In the genomic region with DNA sequence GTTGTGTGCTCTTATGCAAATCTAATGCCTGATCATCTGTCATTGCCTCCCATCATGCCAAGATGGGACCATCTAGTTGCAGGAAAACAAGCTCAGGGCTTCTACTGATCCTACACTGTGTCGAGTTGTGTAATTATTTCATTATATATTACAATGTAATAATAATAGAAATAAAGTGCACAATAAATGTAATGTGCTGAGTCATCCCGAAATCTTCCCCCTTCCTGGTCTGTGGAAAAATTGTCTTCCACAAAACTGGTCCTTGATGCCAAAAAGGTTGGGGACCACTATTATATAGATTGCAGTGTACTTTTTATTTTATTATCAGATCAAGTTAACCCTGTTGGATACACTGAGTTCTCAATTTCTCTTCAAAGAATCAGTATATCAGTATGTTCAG, we compare ENCODE assay signal across 25 cellular contexts. TPM values are rescaled to one million over a fixed set of nuclear protein-coding genes. Genes with fewer than 3 reads are reported as not detected.
DNase-seq lines count a peak whose midpoint lies in the region; ATAC-seq, FAIRE-seq and TF ChIP-seq lines count a peak whose summit lies in the region.
"Had no signal": no experiment of that assay in that cellular context is flagged by ENCODE, and none has a peak within 500 bp of the region (broad histone marks: within the 10 kb centered on the region; RNA-seq: fewer than 3 reads in every experiment).

No MANE protein-coding gene starts in this region.

- DNase-seq in HepG2 (ENCODE audit: low spot score) (no peak), right lobe of liver (no peak), K562 (ENCODE audit: extremely low read depth in 1 of 4, low spot score in 3 of 4) (no peak), nephron progenitor cell (no peak), DMS53 treated with DMSO at 0.1 percent for 48 hours (lab: John Stamatoyannopoulos, UW; ENCODE audit: unreplicated experiment) (no peak)
- DNase-seq: ACHN; BE2C; C1 segment of cervical spinal cord; CD4-positive, alpha-beta memory T cell; CD4-positive, CD25-positive, alpha-beta regulatory T cell; CD8-positive, alpha-beta memory T cell; COR-L47; DMS 273 treated with DMSO at 0.1 percent for 48 hours; DMS153; DMS53; DMS79 treated with DMSO at 0.1 percent for 48 hours; GF-D8 had no signal

- POLR2A ChIA-PET in HepG2 (lab: Yijun Ruan, JAX): no interaction called here
- POLR2A ChIA-PET in K562 (lab: Yijun Ruan, JAX): no interaction called here

- H3K4me1 ChIP-seq in HepG2 (ENCODE audit: insufficient read depth, low read length) (no peaks in the 10 kb centered on the region), right lobe of liver (no peaks in the 10 kb centered on the region), K562 (replicated peaks in 1 of 2; ENCODE audit: control insufficient read depth in 2 of 2, insufficient read depth in 2 of 2, low read length in 2 of 2) (no peaks in the 10 kb centered on the region), parathyroid adenoma (peaks cover 11% of the 10 kb centered on the region)
- H3K4me1 ChIP-seq: BE2C, BLaER1 had no signal

- no peaks in the 10 kb centered on the region for H3K9me1 ChIP-seq in K562 (ENCODE audit: control insufficient read depth, insufficient read depth, low read length)

- H3K27me3 Mint-ChIP-seq in nephron progenitor cell (ENCODE audit: low read depth, poor library complexity): no peaks in the 10 kb centered on the region
- H3K27me3 Mint-ChIP-seq: CD4-positive, alpha-beta memory T cell; CD4-positive, CD25-positive, alpha-beta regulatory T cell; CD8-positive, alpha-beta memory T cell had no signal

- CTCF ChIA-PET in HepG2 (lab: Yijun Ruan, JAX; ENCODE audit: low intra/inter-chr PET ratio, low total read pairs) (no interaction called here), K562 (lab: Yijun Ruan, JAX; ENCODE audit: low intra/inter-chr PET ratio) (no interaction called here)

- no TSS peak for BruUV-seq in HepG2 (replicated peaks; lab: Mats Ljungman, UMichigan)
- no TSS peak for BruUV-seq in K562 (replicated peaks; lab: Mats Ljungman, UMichigan)

- TF ChIP-seq POLR2A in HepG2 (IDR thresholded peaks at IDR 0.05; ENCODE audit: insufficient read depth in 1 of 2, low read depth in 2 of 2, low read length in 2 of 2) (no peak), right lobe of liver (IDR thresholded peaks at IDR 0.05) (no peak), K562 (conservative IDR thresholded peaks at IDR 0.05) (no peak)

- peaks cover 10% of the 10 kb centered on the region for H3K9me3 Mint-ChIP-seq in nephron progenitor cell
- H3K9me3 Mint-ChIP-seq: CD4-positive, CD25-positive, alpha-beta regulatory T cell had no signal

- no peak for TF ChIP-seq RAD21 in HepG2 (CRISPR knock-in tag; IDR thresholded peaks at IDR 0.05)
- TF ChIP-seq RAD21 in K562 (CRISPR knock-in tag; conservative IDR thresholded peaks at IDR 0.05 in 1 of 2, IDR thresholded peaks at IDR 0.05 in 1 of 2): no peak

- peaks cover 16% of the 10 kb centered on the region for H3K4me1 Mint-ChIP-seq in nephron progenitor cell
- H3K4me1 Mint-ChIP-seq: CD14-positive monocyte; CD4-positive, alpha-beta memory T cell; CD8-positive, alpha-beta memory T cell had no signal

- H3K4me2 ChIP-seq in HepG2 (ENCODE audit: low read depth, low read length) (no peak overlapping the region), K562 (ENCODE audit: insufficient read depth, low read length) (no peak overlapping the region), parathyroid adenoma (ENCODE audit: low read length) (peak overlapping the region; percentile 39)
- H3K4me2 ChIP-seq: BLaER1 had no signal

- no peak overlapping the region for H3K4me3 Mint-ChIP-seq in nephron progenitor cell
- H3K4me3 Mint-ChIP-seq: CD14-positive monocyte; CD4-positive, CD25-positive, alpha-beta regulatory T cell; CD8-positive, alpha-beta memory T cell had no signal

- H3K27me3 ChIP-seq in HepG2 (ENCODE audit: control insufficient read depth in 1 of 2, insufficient read depth in 2 of 2, low read length in 2 of 2): no peaks in the 10 kb centered on the region
- H3K27me3 ChIP-seq in right lobe of liver: no peaks in the 10 kb centered on the region
- no peaks in the 10 kb centered on the region for H3K27me3 ChIP-seq in K562 (ENCODE audit: control insufficient read depth in 2 of 2, insufficient read depth in 2 of 2, low read length in 2 of 2)
- H3K27me3 ChIP-seq in parathyroid adenoma (ENCODE audit: control insufficient read depth, insufficient read depth, low read length): no peaks in the 10 kb centered on the region
- H3K27me3 ChIP-seq: BE2C, BLaER1 had no signal

- in situ Hi-C loops in HepG2 (cut with HindIII; ENCODE audit: extremely low pct_ligation_motif_present, low pct_unique_long_range_greater_than_20kb) (loop anchor here (25.0 kb wide), 1 partner anchor 533 kb away; no protein-coding TSS in a partner anchor), K562 (cut with MboI) (no loop called here)

- no peak overlapping the region for H3K27ac Mint-ChIP-seq in nephron progenitor cell
- H3K27ac Mint-ChIP-seq: CD8-positive, alpha-beta memory T cell had no signal

- H3K9ac ChIP-seq in HepG2 (ENCODE audit: insufficient read depth, low read depth, low read length) (no peak overlapping the region), K562 (ENCODE audit: insufficient read depth in 1 of 2, low read depth in 2 of 2, low read length in 2 of 2) (no peak overlapping the region), parathyroid adenoma (no peak overlapping the region)
- H3K9ac ChIP-seq: BLaER1 had no signal

- TF ChIP-seq EP300 in HepG2 (IDR thresholded peaks at IDR 0.05; ENCODE audit: low read depth in 2 of 2, low read length in 2 of 2) (no peak), HepG2 (CRISPR knock-in tag; IDR thresholded peaks at IDR 0.05; ENCODE audit: borderline replicate concordance) (no peak), K562 (IDR thresholded peaks at IDR 0.05; ENCODE audit: low read length) (no peak)

- 88% methylated on average over 2 of the region's 2 CpGs for WGBS in HepG2 (ENCODE audit: low lambda C conversion rate)
- 90% methylated on average over 2 of the region's 2 CpGs for WGBS in right lobe of liver (ENCODE audit: insufficient coverage, low coverage, low lambda C conversion rate, missing lambda C conversion rate)
- 8% methylated on average over 2 of the region's 2 CpGs for WGBS in K562 (ENCODE audit: insufficient coverage, low coverage, missing lambda C conversion rate)

- no peak for FAIRE-seq in HepG2 (lab: Jason Lieb, UNC)
- FAIRE-seq in K562 (lab: Jason Lieb, UNC): no peak
- FAIRE-seq: G401.6, GM12891, GM19239 had no signal

- no peak overlapping the region for H2AFZ ChIP-seq in HepG2 (ENCODE audit: low read length)
- no peak overlapping the region for H2AFZ ChIP-seq in K562 (ENCODE audit: low read depth, low read length)
- H2AFZ ChIP-seq in parathyroid adenoma: no peak overlapping the region

- no peaks in the 10 kb centered on the region for H4K20me1 ChIP-seq in HepG2 (ENCODE audit: insufficient read depth, low read length)
- no peaks in the 10 kb centered on the region for H4K20me1 ChIP-seq in K562 (replicated peaks; ENCODE audit: control insufficient read depth, insufficient read depth, low read length)
- H4K20me1 ChIP-seq: BLaER1 had no signal

- intact Hi-C loops in HepG2 (cut with micrococcal nuclease; ENCODE audit: unreplicated experiment) (no loop called here), right lobe of liver (cut with DNase I) (no loop called here), K562 (cut with micrococcal nuclease) (no loop called here)

- ATAC-seq in HepG2 (no peak), right lobe of liver (no peak), K562 (no peak), SK-N-SH treated with all-trans-retinoic acid at 6 μM for 48 hours (no peak)

- no peak for TF ChIP-seq CTCF in HepG2 (CRISPR knock-in tag; IDR thresholded peaks at IDR 0.05)
- no peak for TF ChIP-seq CTCF in right lobe of liver (IDR thresholded peaks at IDR 0.05)
- TF ChIP-seq CTCF in K562 (IDR thresholded peaks at IDR 0.05 in 2 of 3, conservative IDR thresholded peaks at IDR 0.05 in 1 of 3; ENCODE audit: insufficient read depth in 2 of 3, low read depth in 1 of 3, low read length in 3 of 3): no peak
- TF ChIP-seq CTCF in parathyroid adenoma (IDR thresholded peaks at IDR 0.05): no peak
- TF ChIP-seq CTCF in nephron progenitor cell (IDR thresholded peaks at IDR 0.05): no peak

- H3K36me3 ChIP-seq in HepG2 (replicated peaks in 1 of 2; ENCODE audit: control insufficient read depth in 1 of 2, insufficient read depth in 2 of 2, low read length in 2 of 2): no peaks in the 10 kb centered on the region
- no peaks in the 10 kb centered on the region for H3K36me3 ChIP-seq in right lobe of liver
- H3K36me3 ChIP-seq in K562 (ENCODE audit: control insufficient read depth, insufficient read depth, low read length): no peaks in the 10 kb centered on the region
- no peaks in the 10 kb centered on the region for H3K36me3 ChIP-seq in parathyroid adenoma (ENCODE audit: control insufficient read depth, insufficient read depth, low read length)
- H3K36me3 ChIP-seq: BE2C, BLaER1 had no signal

- H3K79me2 ChIP-seq in HepG2 (ENCODE audit: insufficient read depth, low read length) (no peaks in the 10 kb centered on the region), K562 (ENCODE audit: control insufficient read depth, insufficient read depth, low read length) (no peaks in the 10 kb centered on the region), parathyroid adenoma (no peaks in the 10 kb centered on the region)

- H3K4me3 ChIP-seq in HepG2 (replicated peaks in 1 of 3; ENCODE audit: insufficient read depth in 1 of 3, low read depth in 2 of 3, low read length in 3 of 3): no peak overlapping the region
- no peak overlapping the region for H3K4me3 ChIP-seq in right lobe of liver
- no peak overlapping the region for H3K4me3 ChIP-seq in K562
- no peak overlapping the region for H3K4me3 ChIP-seq in parathyroid adenoma (ENCODE audit: low read depth, low read length)
- H3K4me3 ChIP-seq: BLaER1 had no signal

- H3K9me3 ChIP-seq in HepG2 (ENCODE audit: low read length) (peaks cover 2% of the 10 kb centered on the region; the same call in 1 of the 2 replicates), right lobe of liver (no peaks in the 10 kb centered on the region), K562 (replicated peaks; ENCODE audit: control insufficient read depth, insufficient read depth, low read depth, low read length) (no peaks in the 10 kb centered on the region; the same call in 1 of the 2 replicates), parathyroid adenoma (ENCODE audit: control insufficient read depth, low read length) (no peaks in the 10 kb centered on the region)
- H3K9me3 ChIP-seq: BE2C, BLaER1 had no signal

- no peak overlapping the region for H3K27ac ChIP-seq in HepG2 (ENCODE audit: extremely low read length, insufficient read depth, low read length)
- no peak overlapping the region for H3K27ac ChIP-seq in right lobe of liver
- H3K27ac ChIP-seq in K562 (ENCODE audit: extremely low read depth, low read depth, low read length): no peak overlapping the region
- no peak overlapping the region for H3K27ac ChIP-seq in parathyroid adenoma
- H3K27ac ChIP-seq: 22Rv1, BLaER1 had no signal

- H3K36me3 Mint-ChIP-seq in nephron progenitor cell (ENCODE audit: low read depth): peaks cover 32% of the 10 kb centered on the region

RNA-seq across cellular contexts. Expression of a gene that starts 50.2 kb away (rescaled TPM):
- total RNA-seq in HepG2 (2016; rRNA removed; fragmentation: Illumina TruSeq; extraction: Trizol) (7.8 and 9.4 TPM in 2 replicates), right lobe of liver (1 to 10 TPM; 3.0 to 8.0 (median 6.6) TPM), K562 (2014; rRNA removed) (1.3 and 2.4 TPM in 2 replicates), K562 (2014; rRNA removed; fragmentation: Illumina TruSeq; extraction: Trizol) (2.2 and 2.5 TPM in 2 replicates), K562 (2015; rRNA removed; fragmentation: Illumina TruSeq; extraction: Trizol) (2.3 and 2.4 TPM in 2 replicates), K562 (2021) (2.1 and 3.1 TPM in 2 replicates)
- 56.8 and 57.9 TPM in 2 replicates for total RNA-seq in HepG2 (2016; cell fraction: cytosol; rRNA removed; fragmentation: Illumina TruSeq; extraction: Trizol; ENCODE audit: low read depth)
- total RNA-seq in HepG2 (2016; cell fraction: insoluble cytoplasmic fraction; rRNA removed; fragmentation: Illumina TruSeq; extraction: Trizol): 7.6 and 8.9 TPM in 2 replicates
- total RNA-seq in HepG2 (2016; cell fraction: membrane; rRNA removed; fragmentation: Illumina TruSeq; extraction: Trizol): 11.2 and 18.5 TPM in 2 replicates
- total RNA-seq in HepG2 (2016; cell fraction: nucleus; rRNA removed; fragmentation: Illumina TruSeq; extraction: Trizol): 11.6 and 13.3 TPM in 2 replicates
- polyA plus RNA-seq in HepG2 (2011; rRNA removed) (5.1 and 5.2 TPM in 2 replicates), K562 (2011; rRNA removed) (1.6 and 3.3 TPM in 2 replicates), K562 (2014; fragmentation: Illumina TruSeq; extraction: Trizol) (2.0 and 2.2 TPM in 2 replicates), K562 (2014; fragmentation: Nextera tagmentation; extraction: Ambion mirVana) (1 to 10 TPM in 1 of 2 experiments, under 1 TPM in 1; 0.77 to 1.4 TPM), K562 (2014; rRNA removed) (3.0 and 3.7 TPM in 2 replicates)
- polyA plus RNA-seq in HepG2 (2011; cell fraction: cytosol; rRNA removed): 3.5 and 4.2 TPM in 2 replicates
- polyA plus RNA-seq in HepG2 (2011; cell fraction: nucleus; rRNA removed): 5.7 and 6.4 TPM in 2 replicates
- 4.3 and 5.5 TPM in 2 replicates for polyA plus RNA-seq in HepG2 (2012)
- polyA plus RNA-seq in HepG2 (2016; cell fraction: cytosol; fragmentation: Illumina TruSeq; extraction: Trizol; ENCODE audit: low read depth): 1.2 and 1.8 TPM in 2 replicates
- polyA plus RNA-seq in HepG2 (2016; cell fraction: insoluble cytoplasmic fraction; fragmentation: Illumina TruSeq; extraction: Trizol; ENCODE audit: low read depth): 6.9 and 7.0 TPM in 2 replicates
- polyA plus RNA-seq in HepG2 (2016; cell fraction: membrane; fragmentation: Illumina TruSeq; extraction: Trizol; ENCODE audit: low read depth): 2.6 and 2.8 TPM in 2 replicates
- 3.9 and 4.8 TPM in 2 replicates for polyA plus RNA-seq in HepG2 (2016; cell fraction: nucleus; fragmentation: Illumina TruSeq; extraction: Trizol; ENCODE audit: insufficient read depth, low read depth)
- 11.2 and 28.4 TPM in 2 replicates for polyA minus RNA-seq in HepG2 (2011; rRNA and poly(A)+ RNA removed; ENCODE audit: low replicate concordance)
- 4.0 and 12.4 TPM in 2 replicates for polyA minus RNA-seq in HepG2 (2011; cell fraction: cytosol; rRNA and poly(A)+ RNA removed)
- 57.8 and 69.5 TPM in 2 replicates for polyA minus RNA-seq in HepG2 (2011; cell fraction: nucleus; rRNA and poly(A)+ RNA removed)
- total RNA-seq in K562 (2011; cell fraction: chromatin; rRNA removed; ENCODE audit: low replicate concordance): 3.9 and 7.5 TPM in 2 replicates
- 2.0 and 3.7 TPM in 2 replicates for total RNA-seq in K562 (2011; cell fraction: nucleolus; rRNA removed)
- 4.2 TPM in 2 replicates for total RNA-seq in K562 (2011; cell fraction: nucleoplasm; rRNA removed)
- 0.48 and 0.80 TPM in 2 replicates for polyA plus RNA-seq in K562 (2011; cell fraction: cytosol; rRNA removed)
- 2.0 TPM in 2 replicates for polyA plus RNA-seq in K562 (2011; cell fraction: nucleus; rRNA removed)
- 1.3 and 2.5 TPM in 2 replicates for polyA plus RNA-seq in K562 (2012)
- polyA minus RNA-seq in K562 (2011; rRNA and poly(A)+ RNA removed): 3.2 and 4.3 TPM in 2 replicates
- polyA minus RNA-seq in K562 (2011; cell fraction: cytosol; rRNA and poly(A)+ RNA removed): 1.7 and 2.5 TPM in 2 replicates
- polyA minus RNA-seq in K562 (2011; cell fraction: nucleus; rRNA and poly(A)+ RNA removed): 3.4 and 8.1 TPM in 2 replicates
